Comparison of ENCODE assay signal across 18 cellular contexts in the genomic region with DNA sequence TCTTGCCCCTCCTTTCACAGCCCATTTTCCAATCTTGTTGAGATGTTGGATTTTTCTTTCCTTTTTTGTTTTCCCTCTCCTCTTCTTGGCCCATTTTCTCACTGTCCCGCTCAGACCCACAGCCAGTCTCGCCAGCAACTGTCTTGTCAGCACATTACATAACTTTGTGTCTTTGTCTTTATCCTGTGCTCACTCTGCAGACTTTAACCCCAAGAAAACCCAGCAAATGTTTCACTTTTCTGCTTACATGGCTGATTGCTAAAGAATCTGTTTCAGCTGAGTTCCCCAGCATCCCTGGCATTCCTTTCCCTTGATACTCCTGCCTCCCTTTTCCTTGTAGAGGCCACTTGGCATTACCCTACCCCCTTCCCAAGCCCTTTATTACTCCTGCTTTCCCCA.
DNase-seq lines count a peak whose midpoint lies in the region; FAIRE-seq and TF ChIP-seq lines count a peak whose summit lies in the region.
"Had no signal": no experiment of that assay in that cellular context is flagged by ENCODE, and none has a peak within 500 bp of the region (broad histone marks: within the 10 kb centered on the region; RNA-seq: fewer than 3 reads in every experiment).

No MANE protein-coding gene starts in this region.

- H3K79me2 ChIP-seq in H9 (ENCODE audit: insufficient read depth, low read length), result no peaks in the 10 kb centered on the region

- no peak for TF ChIP-seq CTCF in H9 (conservative IDR thresholded peaks at IDR 0.05)

- H3K18ac ChIP-seq in H9 (ENCODE audit: insufficient read length, low read depth, low read length), result no peak overlapping the region

- no peak overlapping the region for H2BK20ac ChIP-seq in H9 (ENCODE audit: low read depth, low read length, poor library complexity, severe bottlenecking)

- no peak for FAIRE-seq in RCC 7860 (lab: Jason Lieb, UNC)

- H4K5ac ChIP-seq in H9 (ENCODE audit: insufficient read length, low read depth, low read length), result no peak overlapping the region

- no peaks in the 10 kb centered on the region for H3K9me3 ChIP-seq in H9 (ENCODE audit: control insufficient read depth, low read depth, low read length)
- H3K9me3 ChIP-seq: MG63 had no signal

- no CpG with 5 or more reads among the region's 2 CpGs for WGBS in H9 (ENCODE audit: extremely low coverage, insufficient read length, low lambda C conversion rate)

- H3K14ac ChIP-seq in H9 (ENCODE audit: insufficient read depth, low read length), result no peak overlapping the region

- no peak overlapping the region for H4K91ac ChIP-seq in H9 (ENCODE audit: insufficient read length, low read depth, low read length)

- H4K20me1 ChIP-seq in H9 (ENCODE audit: control insufficient read depth, insufficient read depth, insufficient read length), result no peaks in the 10 kb centered on the region

- no peak overlapping the region for H4K8ac ChIP-seq in H9 (replicated peaks; ENCODE audit: insufficient read length, low read depth, low read length)

- H3K4me1 ChIP-seq in H9 (ENCODE audit: insufficient read depth, low read length), result no peaks in the 10 kb centered on the region; the same call in 1 of the 2 replicates

- no peak overlapping the region for H2BK15ac ChIP-seq in H9 (ENCODE audit: low read depth, low read length)

- no peak overlapping the region for H2BK120ac ChIP-seq in H9 (ENCODE audit: low read depth, low read length, poor library complexity, severe bottlenecking)

- H3K27ac ChIP-seq in H9 (ENCODE audit: insufficient read length, low read depth, low read length), result no peak overlapping the region
- H3K27ac ChIP-seq in temporal lobe (ENCODE audit: low read depth, low read length), result peak overlapping the region; percentile 55

- H3K56ac ChIP-seq in H9 (ENCODE audit: insufficient read length, low read depth, low read length), result no peak overlapping the region

- no peaks in the 10 kb centered on the region for H3K79me1 ChIP-seq in H9 (ENCODE audit: insufficient read depth, low read depth, low read length, poor library complexity, severe bottlenecking)

- H3K27me3 ChIP-seq in H9 (ENCODE audit: insufficient read depth, low read length), result 0 out of 2 replicates have a peak, but pooled peaks cover 1% of the 10 kb centered on the region

- no peak overlapping the region for H3K4ac ChIP-seq in H9 (ENCODE audit: low read depth, low read length)

- H3T11ph ChIP-seq in H9 (ENCODE audit: low read length), result no peak overlapping the region

- no peak overlapping the region for H3K4me2 ChIP-seq in H9 (ENCODE audit: insufficient read depth, insufficient read length, low read length)

- H2AFZ ChIP-seq in H9 (ENCODE audit: low read length), result peak overlapping the region; percentile 63

- H3K27ac Mint-ChIP-seq in H9, result peak overlapping the region in 2 of 3 experiments; percentile 4 to 16; a peak in 2 of 7 replicates
- H3K27ac Mint-ChIP-seq: B cell; CD8-positive, alpha-beta memory T cell; HFFc6 had no signal

- H3K4me3 Mint-ChIP-seq in H9, result no peak overlapping the region
- H3K4me3 Mint-ChIP-seq: B cell; CD8-positive, alpha-beta memory T cell; HFFc6 had no signal

- H2BK12ac ChIP-seq in H9 (ENCODE audit: insufficient read length, low read depth, low read length), result no peak overlapping the region

- H2AK5ac ChIP-seq in H9 (ENCODE audit: insufficient read length, low read length), result no peak overlapping the region

- H3K23ac ChIP-seq in H9 (ENCODE audit: insufficient read length, low read depth, low read length), result no peak overlapping the region

- H3K23me2 ChIP-seq in H9 (ENCODE audit: insufficient read length, low read depth, low read length, poor library complexity, severe bottlenecking), result no peaks in the 10 kb centered on the region

- H3K9ac ChIP-seq in H9 (ENCODE audit: extremely low read depth, insufficient read length, low read length), result no peak overlapping the region

- H3K9me3 Mint-ChIP-seq in H9, result no peaks in the 10 kb centered on the region

- H3K36me3 Mint-ChIP-seq in H9 (ENCODE audit: insufficient read depth in 1 of 3, low read depth in 3 of 3), result no peaks in the 10 kb centered on the region
- H3K36me3 Mint-ChIP-seq: CD8-positive, alpha-beta memory T cell had no signal

- peaks cover 18 to 22% of the 10 kb centered on the region in 2 experiments for H3K4me1 Mint-ChIP-seq in H9
- H3K4me1 Mint-ChIP-seq: B cell; CD8-positive, alpha-beta memory T cell had no signal

- no peaks in the 10 kb centered on the region; the same call in 1 of the 2 replicates for H3K27me3 Mint-ChIP-seq in H9 (ENCODE audit: low read depth)

- H2BK5ac ChIP-seq in H9 (ENCODE audit: insufficient read length, low read length), result no peak overlapping the region

- DNase-seq in H9 (no peak), cerebellum (ENCODE audit: low spot score) (peak; percentile 27), kidney tubule cell (ENCODE audit: low spot score) (peak; percentile 57), T-helper 9 cell (no peak), RCC 7860 (ENCODE audit: low spot score) (no peak), NOMO-1 treated with dmso at 0.1 percent for 144 hours (lab: John Stamatoyannopoulos, UW; ENCODE audit: unreplicated experiment) (no peak)
- DNase-seq: ACHN; CD8-positive, alpha-beta memory T cell; GOT3; HFFc6; MG63; NCI-H1105; NCI-H1694 treated with DMSO at 0.1 percent for 48 hours; NCI-H69; PC-3; Right ventricle myocardium superior had no signal

Comparison
In these comparisons a context has a peak if more than half of its experiments do, and no peak if none do; other contexts are left out.
1. DNase-seq: peak in cerebellum (single experiment) and kidney tubule cell (single experiment); none in H9 (single experiment), T-helper 9 cell (single experiment), RCC 7860 (single experiment) and NOMO-1 treated with dmso at 0.1 percent for 144 hours (single experiment).